11 cellular contexts compared by ENCODE assay signal in the genomic region with DNA sequence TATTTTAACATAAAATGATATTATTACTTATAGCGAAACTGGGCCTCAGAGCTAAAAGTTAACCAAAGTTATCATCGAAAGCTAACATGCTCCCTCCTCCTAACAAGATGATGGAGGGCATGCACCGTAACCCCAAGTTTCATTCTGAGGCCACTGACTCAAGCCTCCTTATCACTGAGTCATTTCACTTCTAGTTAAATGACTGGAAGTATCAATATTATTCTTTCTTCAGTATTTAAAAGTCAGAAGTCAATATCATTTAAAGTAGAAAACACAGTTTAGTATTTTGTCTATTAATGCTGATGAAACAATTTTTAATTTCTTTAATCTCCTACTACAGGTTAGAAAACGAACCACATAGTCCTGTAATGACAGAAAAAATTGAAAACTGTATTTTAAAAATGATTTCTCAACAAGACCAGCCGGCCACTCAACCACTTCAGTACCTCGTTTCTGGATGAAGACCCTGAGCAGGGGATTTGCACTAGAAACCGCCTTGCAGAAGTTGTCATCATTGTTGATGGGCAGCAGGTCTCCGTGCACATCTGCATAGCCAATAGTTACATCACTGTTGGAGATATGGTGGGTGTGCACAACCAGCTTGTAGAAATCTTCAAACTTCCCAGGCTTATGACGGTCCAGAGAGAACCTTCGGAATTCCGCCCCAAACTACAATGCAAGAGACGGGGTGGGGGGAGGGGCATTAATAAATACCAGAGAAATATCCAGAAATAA. TPM values are rescaled to one million over a fixed set of nuclear protein-coding genes. Genes with fewer than 3 reads are reported as not detected.
A peak's percentile ranks its signal among the peaks of the same experiment; 100 is the strongest.
DNase-seq lines count a peak whose midpoint lies in the region; ATAC-seq, FAIRE-seq and TF ChIP-seq lines count a peak whose summit lies in the region.
"Had no signal": no experiment of that assay in that cellular context is flagged by ENCODE, and none has a peak within 500 bp of the region (broad histone marks: within the 10 kb centered on the region; RNA-seq: fewer than 3 reads in every experiment).

No MANE protein-coding gene starts in this region.

- H3K4me1 ChIP-seq in IMR-90 (ENCODE audit: control insufficient read depth, insufficient read depth, low read length), result peaks cover 5% of the 10 kb centered on the region
- H3K4me1 ChIP-seq in Karpas-422 (ENCODE audit: low read length), result no peaks in the 10 kb centered on the region
- H3K4me1 ChIP-seq: body of pancreas had no signal

- H3K79me2 ChIP-seq in Karpas-422 (ENCODE audit: low read length), result no peaks in the 10 kb centered on the region

- H3K9me1 ChIP-seq in IMR-90 (ENCODE audit: insufficient read depth, low read length), result peaks cover 11% of the 10 kb centered on the region

- no peaks in the 10 kb centered on the region for H3K9me2 ChIP-seq in Karpas-422 (replicated peaks; ENCODE audit: insufficient read depth, low read length)

- no peak overlapping the region for H3K14ac ChIP-seq in IMR-90 (replicated peaks; ENCODE audit: low read depth, low read length)

- H3K18ac ChIP-seq in IMR-90 (ENCODE audit: low read depth, low read length), result no peak overlapping the region

- no peak overlapping the region for H3K4me2 ChIP-seq in IMR-90 (ENCODE audit: low read depth, low read length)
- H3K4me2 ChIP-seq in Karpas-422 (ENCODE audit: low read depth, low read length, poor library complexity, severe bottlenecking), result no peak overlapping the region

- H3K27me3 ChIP-seq in IMR-90 (ENCODE audit: control insufficient read depth, insufficient read depth, low read length) (no peaks in the 10 kb centered on the region), Karpas-422 (ENCODE audit: low read length) (no peaks in the 10 kb centered on the region)
- H3K27me3 ChIP-seq: body of pancreas, gastroesophageal sphincter had no signal

- no peak overlapping the region for H4K5ac ChIP-seq in IMR-90 (ENCODE audit: low read depth, low read length)

- BruUV-seq in IMR-90 (replicated peaks; lab: Mats Ljungman, UMichigan), result no TSS peak

- H3K27ac ChIP-seq in IMR-90 (ENCODE audit: insufficient read depth, low read length) (no peak overlapping the region), Karpas-422 (ENCODE audit: low read length) (no peak overlapping the region)
- H3K27ac ChIP-seq: body of pancreas, gastroesophageal sphincter had no signal

- TF ChIP-seq POLR2A in GM12892 (IDR thresholded peaks at IDR 0.05; ENCODE audit: low read depth, low read length) (no peak), IMR-90 (IDR thresholded peaks at IDR 0.05; ENCODE audit: low read depth, low read length) (no peak)

- no peak for TF ChIP-seq RAD21 in IMR-90 (IDR thresholded peaks at IDR 0.05; ENCODE audit: low read length)

- H4K91ac ChIP-seq in IMR-90 (ENCODE audit: insufficient read depth, low read depth, low read length), result no peak overlapping the region

- H3K79me1 ChIP-seq in IMR-90 (ENCODE audit: low read depth in 1 of 2, low read length in 2 of 2), result no peaks in the 10 kb centered on the region

- no peak overlapping the region for H3K23ac ChIP-seq in IMR-90 (ENCODE audit: low read depth, low read length)

- H3K9me3 ChIP-seq in IMR-90 (ENCODE audit: control insufficient read depth, insufficient read depth, low read length) (no peaks in the 10 kb centered on the region), Karpas-422 (ENCODE audit: low read length) (no peaks in the 10 kb centered on the region)
- H3K9me3 ChIP-seq: body of pancreas, gastroesophageal sphincter had no signal

- H2BK120ac ChIP-seq in IMR-90 (ENCODE audit: low read depth, low read length), result no peak overlapping the region

- POLR2A ChIA-PET in IMR-90 (lab: Charles Lee; ENCODE audit: unreplicated experiment), result no interaction called here

- intact Hi-C loops in IMR-90 (cut with micrococcal nuclease), result no loop called here

- no peak overlapping the region for H2BK15ac ChIP-seq in IMR-90 (ENCODE audit: low read depth, low read length)

- ATAC-seq in GM19025 (IDR thresholded peaks at IDR 0.05; ENCODE audit: low read depth, unreplicated experiment) (peak; percentile 83), HG02763 (IDR thresholded peaks at IDR 0.05; ENCODE audit: unreplicated experiment) (peak; percentile 80), IMR-90 (ENCODE audit: low read depth) (no peak)
- ATAC-seq: body of pancreas, gastroesophageal sphincter had no signal

- H4K20me1 ChIP-seq in IMR-90 (ENCODE audit: insufficient read depth, low read length) (peaks cover 4% of the 10 kb centered on the region), Karpas-422 (ENCODE audit: insufficient read depth, low read depth, low read length) (no peaks in the 10 kb centered on the region)

- H2AFZ ChIP-seq in IMR-90 (replicated peaks; ENCODE audit: low read length, poor library complexity) (no peak overlapping the region), Karpas-422 (ENCODE audit: low read length) (no peak overlapping the region)

- H3K4ac ChIP-seq in IMR-90 (ENCODE audit: low read depth, low read length), result no peak overlapping the region

- dilution Hi-C loops in IMR-90 (cut with HindIII; ENCODE audit: low sequenced_read_pairs, unreplicated experiment), result no loop called here

- CTCF ChIA-PET in IMR-90 (lab: Yijun Ruan, JAX), result no interaction called here

- DNase-seq in GM12892 (ENCODE audit: insufficient read length), result no peak
- no peak for DNase-seq in IMR-90
- no peak for DNase-seq in NCI-H1417 treated with DMSO at 0.1 percent for 48 hours (lab: John Stamatoyannopoulos, UW)
- DNase-seq in nucleus accumbens (lab: John Stamatoyannopoulos, UW), result no peak
- DNase-seq in KBM-7, result no peak
- no peak for DNase-seq in Karpas-422
- DNase-seq: body of pancreas, DMS 273 treated with DMSO at 0.1 percent for 48 hours had no signal

- H3K9ac ChIP-seq in IMR-90 (ENCODE audit: low read depth, low read length), result no peak overlapping the region
- no peak overlapping the region for H3K9ac ChIP-seq in Karpas-422 (ENCODE audit: low read length)

- no peak for TF ChIP-seq CTCF in IMR-90 (conservative IDR thresholded peaks at IDR 0.05; ENCODE audit: low read depth, low read length)

- no peak overlapping the region for H2AK9ac ChIP-seq in IMR-90 (replicated peaks; ENCODE audit: low read depth, low read length, poor library complexity)

- H2BK20ac ChIP-seq in IMR-90 (ENCODE audit: low read depth, low read length), result no peak overlapping the region

- in situ Hi-C loops in IMR-90 (cut with MboI; ENCODE audit: low sequenced_read_pairs) (no loop called here), KBM-7 (cut with MboI; ENCODE audit: low pct_unique_long_range_greater_than_20kb, low sequenced_read_pairs) (no loop called here)

- no peak overlapping the region for H2AK5ac ChIP-seq in IMR-90 (ENCODE audit: low read depth, low read length)

- H3K56ac ChIP-seq in IMR-90 (ENCODE audit: extremely low read depth, insufficient read depth, low read length), result no peak overlapping the region

- no peak overlapping the region for H3K4me3 ChIP-seq in IMR-90 (ENCODE audit: insufficient read depth, low read depth, low read length)
- H3K4me3 ChIP-seq in Karpas-422 (ENCODE audit: low read length), result no peak overlapping the region
- H3K4me3 ChIP-seq: body of pancreas, gastroesophageal sphincter had no signal

- no peak overlapping the region for H2BK5ac ChIP-seq in IMR-90 (ENCODE audit: low read depth, low read length, poor library complexity, severe bottlenecking)

- peak; percentile 92 for FAIRE-seq in GM12892 (lab: Jason Lieb, UNC)

- WGBS in IMR-90 (ENCODE audit: extremely low coverage in 2 of 2, insufficient read length in 1 of 2), 2 experiments, result 100% methylated on average over 1 of the region's 12 CpGs; no CpG with 5 or more reads in 1 of the 2 experiments

- H4K8ac ChIP-seq in IMR-90 (ENCODE audit: low read depth in 2 of 2, low read length in 2 of 2), result no peak overlapping the region

- H3K36me3 ChIP-seq in IMR-90 (ENCODE audit: control insufficient read depth, insufficient read depth, low read length), result no peaks in the 10 kb centered on the region
- H3K36me3 ChIP-seq in Karpas-422 (ENCODE audit: insufficient read depth, low read length), result no peaks in the 10 kb centered on the region
- H3K36me3 ChIP-seq: gastroesophageal sphincter had no signal

TF ChIP-seq in IMR-90, 13 proteins besides CTCF, POLR2A, EP300 and RAD21:
- peak; percentile 58 for TF ChIP-seq MAFK (IDR thresholded peaks at IDR 0.05; ENCODE audit: low read depth, low read length)
- no peak for TF ChIP-seq FOS (IDR thresholded peaks at IDR 0.05; ENCODE audit: low read depth, low read length)
- TF ChIP-seq CHD1 (IDR thresholded peaks at IDR 0.05; ENCODE audit: low read depth, low read length), result no peak

RNA-seq across cellular contexts. Expression of gene PARD6G, which starts 44.9 kb away (rescaled TPM):
- polyA plus RNA-seq in GM12892 (2012; ENCODE audit: missing spikeins), result 0.57 TPM
- 2.5 and 3.3 TPM in 2 replicates for total RNA-seq in IMR-90 (2012; rRNA removed)
- polyA plus RNA-seq in IMR-90 (2012; rRNA removed), result 4.6 and 4.7 TPM in 2 replicates
- 4.8 and 5.6 TPM in 2 replicates for polyA plus RNA-seq in IMR-90 (2012; cell fraction: cytosol; rRNA removed)
- 3.6 and 3.7 TPM in 2 replicates for polyA plus RNA-seq in IMR-90 (2012; cell fraction: nucleus; rRNA removed; ENCODE audit: low replicate concordance)
- not detected in 2 replicates for total RNA-seq in Karpas-422 (2014; rRNA removed; shearing (Covaris generic); ENCODE audit: low replicate concordance)
